Comparison of ENCODE assay signal across 11 cellular contexts in genomic region chr12:11705010-11705409, GRCh38. TPM values are rescaled to one million over a fixed set of nuclear protein-coding genes. Genes with fewer than 3 reads are reported as not detected.
DNase-seq lines count a peak whose midpoint lies in the region; TF ChIP-seq lines count a peak whose summit lies in the region.
"Had no signal": no experiment of that assay in that cellular context is flagged by ENCODE, and none has a peak within 500 bp of the region (broad histone marks: within the 10 kb centered on the region; RNA-seq: fewer than 3 reads in every experiment).

No MANE protein-coding gene starts in this region.

- peaks cover 54% of the 10 kb centered on the region for H3K4me1 Mint-ChIP-seq in mesothelial cell of epicardium

- H3K27ac Mint-ChIP-seq in mesothelial cell of epicardium, result peak overlapping the region; percentile 69
- H3K27ac Mint-ChIP-seq: activated naive CD8-positive, alpha-beta T cell treated with anti-CD3 and anti-CD28 coated beads, Interleukin-2, amount 50 U/mL, for 24 hours; CD8-positive, alpha-beta T cell had no signal

- no peak for TF ChIP-seq CTCF in A673 (conservative IDR thresholded peaks at IDR 0.05; ENCODE audit: low read depth, low read length)
- no peak for TF ChIP-seq CTCF in coronary artery (IDR thresholded peaks at IDR 0.05)
- no peak for TF ChIP-seq CTCF in mesothelial cell of epicardium (IDR thresholded peaks at IDR 0.05; ENCODE audit: unreplicated experiment)

- H3K27me3 ChIP-seq in A673 (replicated peaks; ENCODE audit: insufficient read depth, low read depth, low read length, poor library complexity) (no peaks in the 10 kb centered on the region), MG63 (no peaks in the 10 kb centered on the region)

- peaks cover 3% of the 10 kb centered on the region for H3K36me3 Mint-ChIP-seq in mesothelial cell of epicardium
- H3K36me3 Mint-ChIP-seq: CD8-positive, alpha-beta T cell had no signal

- H3K27me3 Mint-ChIP-seq in mesothelial cell of epicardium (ENCODE audit: low read depth), result no peaks in the 10 kb centered on the region
- H3K27me3 Mint-ChIP-seq: activated naive CD8-positive, alpha-beta T cell treated with anti-CD3 and anti-CD28 coated beads, Interleukin-2, amount 50 U/mL, for 24 hours had no signal

- BruUV-seq in A673 (replicated peaks; lab: Mats Ljungman, UMichigan), result no TSS peak

- no peaks in the 10 kb centered on the region for H3K9me3 ChIP-seq in A673 (ENCODE audit: low read depth, low read length, poor library complexity, severe bottlenecking)
- no peaks in the 10 kb centered on the region for H3K9me3 ChIP-seq in MG63

- H3K27ac ChIP-seq in A673 (ENCODE audit: low read depth, low read length, poor library complexity, severe bottlenecking) (no peak overlapping the region), coronary artery (peak overlapping the region; percentile 3 to 74)

- no peaks in the 10 kb centered on the region for H3K4me1 ChIP-seq in A673 (ENCODE audit: insufficient read depth, low read length, poor library complexity, severe bottlenecking)

- H3K4me3 ChIP-seq in A673 (ENCODE audit: low read depth, low read length, poor library complexity, severe bottlenecking), result no peak overlapping the region
- H3K4me3 ChIP-seq in MG63, result no peak overlapping the region
- H3K4me3 ChIP-seq in coronary artery, result no peak overlapping the region

- no peaks in the 10 kb centered on the region for H3K36me3 ChIP-seq in A673 (ENCODE audit: insufficient read depth, low read length, poor library complexity, severe bottlenecking)
- no peaks in the 10 kb centered on the region for H3K36me3 ChIP-seq in MG63

- H3K4me3 Mint-ChIP-seq in mesothelial cell of epicardium, result no peak overlapping the region
- H3K4me3 Mint-ChIP-seq: activated naive CD8-positive, alpha-beta T cell treated with anti-CD3 and anti-CD28 coated beads, Interleukin-2, amount 50 U/mL, for 24 hours; CD8-positive, alpha-beta T cell had no signal

- POLR2A ChIA-PET in A673 (lab: Charles Lee; ENCODE audit: low non-redundant PET), result no interaction called here

- CTCF ChIA-PET in A673 (lab: Charles Lee), result no interaction called here

- DNase-seq in A673 (ENCODE audit: low spot score) (peak; percentile 19), MG63 (peak; percentile 56), coronary artery (ENCODE audit: low spot score) (no peak), mesothelial cell of epicardium (ENCODE audit: low spot score in 2 of 2, unreplicated experiment in 2 of 2) (no peak), epidermal melanocyte (ENCODE audit: insufficient read length, low spot score) (no peak), middle frontal gyrus (ENCODE audit: extremely low spot score, low spot score) (no peak), SKM-1 (lab: John Stamatoyannopoulos, UW; ENCODE audit: unreplicated experiment) (no peak), SW 1271 (lab: John Stamatoyannopoulos, UW) (no peak)
- DNase-seq: activated naive CD8-positive, alpha-beta T cell treated with anti-CD3 and anti-CD28 coated beads, Interleukin-2, amount 50 U/mL, for 24 hours; CD8-positive, alpha-beta T cell; NCI-H1694 treated with DMSO at 0.1 percent for 48 hours had no signal

- intact Hi-C loops in A673 (cut with micrococcal nuclease; ENCODE audit: unreplicated experiment), result no loop called here

- peaks cover 3% of the 10 kb centered on the region for H3K9me3 Mint-ChIP-seq in mesothelial cell of epicardium
- H3K9me3 Mint-ChIP-seq: activated naive CD8-positive, alpha-beta T cell treated with anti-CD3 and anti-CD28 coated beads, Interleukin-2, amount 50 U/mL, for 24 hours; CD8-positive, alpha-beta T cell had no signal

RNA-seq across cellular contexts. Expression of gene ETV6, which starts 55.5 kb away (rescaled TPM):
- total RNA-seq in A673 (2021) (27.4 and 32.4 TPM in 2 replicates), mesothelial cell of epicardium (26.2 to 31.4 TPM (median 27.5 TPM) in 3 replicates)
- 2.3 and 3.0 TPM in 2 replicates for total RNA-seq in MG63 (2014; rRNA removed; shearing (Covaris generic); ENCODE audit: low replicate concordance)

Comparison
In these comparisons a context has a peak if more than half of its experiments do, and no peak if none do; other contexts are left out.
1. DNase-seq: peak in A673 (single experiment) and MG63 (single experiment); none in coronary artery (single experiment), mesothelial cell of epicardium (0 of 2), epidermal melanocyte (single experiment), middle frontal gyrus (single experiment), SKM-1 (single experiment) and SW 1271 (0 of 2).